ENCODE assay signal across 16 cellular contexts in the genomic region with DNA sequence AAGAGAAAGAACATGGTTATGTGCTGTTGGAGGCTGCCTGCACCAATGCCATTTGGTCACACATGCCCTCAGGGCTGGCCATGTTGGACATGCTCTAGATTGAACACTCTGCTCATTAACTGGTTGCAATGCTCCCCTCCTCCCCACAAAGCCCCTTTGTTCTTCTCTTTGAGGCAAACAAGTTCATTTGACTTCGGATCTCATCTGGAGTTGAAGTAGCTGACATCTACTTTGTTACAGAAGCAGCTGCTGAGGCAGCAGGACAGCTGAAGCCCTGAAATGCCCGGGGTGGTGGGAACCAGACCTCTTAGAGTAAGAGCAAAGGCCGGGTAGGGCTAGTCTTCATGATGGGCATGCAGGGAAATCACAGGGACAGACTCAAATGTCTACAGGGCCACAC.
A peak's percentile ranks its signal among the peaks of the same experiment; 100 is the strongest.
DNase-seq lines count a peak whose midpoint lies in the region; ATAC-seq and TF ChIP-seq lines count a peak whose summit lies in the region.
"Had no signal": no experiment of that assay in that cellular context is flagged by ENCODE, and none has a peak within 500 bp of the region (broad histone marks: within the 10 kb centered on the region; RNA-seq: fewer than 3 reads in every experiment).

No MANE protein-coding gene starts in this region.

- H3K4me1 ChIP-seq in CD8-positive, alpha-beta T cell (ENCODE audit: insufficient read depth, low read length), result no peaks in the 10 kb centered on the region
- H3K4me1 ChIP-seq: SJSA1 had no signal

- ATAC-seq in CD8-positive, alpha-beta T cell, result no peak
- ATAC-seq: PC-3 had no signal

- H3K9me3 ChIP-seq in CD8-positive, alpha-beta T cell (ENCODE audit: low read length), result no peaks in the 10 kb centered on the region
- H3K9me3 ChIP-seq: SJSA1 had no signal

- intact Hi-C loops in CD8-positive, alpha-beta T cell (cut with DNase I, micrococcal nuclease), result loop anchor here in 1 of 2 experiments (2.0 kb wide), 1 partner anchor 126 kb away; no protein-coding TSS in a partner anchor

- H3K9me3 Mint-ChIP-seq in CD8-positive, alpha-beta T cell, result no peaks in the 10 kb centered on the region
- H3K9me3 Mint-ChIP-seq: CD8-positive, alpha-beta memory T cell had no signal

- H3K4me3 ChIP-seq in CD8-positive, alpha-beta T cell (ENCODE audit: low read depth, low read length), result no peak overlapping the region
- H3K4me3 ChIP-seq: SJSA1 had no signal

- H3K36me3 ChIP-seq in CD8-positive, alpha-beta T cell (ENCODE audit: insufficient read depth, low read length), result no peaks in the 10 kb centered on the region
- H3K36me3 ChIP-seq: SJSA1 had no signal

- CTCF ChIA-PET in CD8-positive, alpha-beta T cell (lab: Charles Lee), result interaction anchor here (1.3 to 1.9 kb wide), 2 partner anchors 28 to 124 kb away, joined by 3 to 4 read pairs; no protein-coding TSS in a partner anchor

- peaks cover 4% of the 10 kb centered on the region for H3K4me1 Mint-ChIP-seq in CD8-positive, alpha-beta T cell (ENCODE audit: low read depth)

- H3K27ac Mint-ChIP-seq in CD8-positive, alpha-beta T cell, result no peak overlapping the region
- H3K27ac Mint-ChIP-seq: B cell had no signal

- peaks cover 18% of the 10 kb centered on the region for H3K27me3 Mint-ChIP-seq in CD8-positive, alpha-beta T cell (ENCODE audit: low read depth)

- H3K27me3 ChIP-seq in CD8-positive, alpha-beta T cell (ENCODE audit: insufficient read depth, low read length), result no peaks in the 10 kb centered on the region
- H3K27me3 ChIP-seq: SJSA1 had no signal

- H3K36me3 Mint-ChIP-seq in CD8-positive, alpha-beta T cell, result no peaks in the 10 kb centered on the region
- H3K36me3 Mint-ChIP-seq: CD8-positive, alpha-beta memory T cell had no signal

- peak; percentile 31 for DNase-seq in ELF-1 (ENCODE audit: low read depth, low spot score)
- peak in 18 of 61 donors; percentile 5 to 45 (median 22) for DNase-seq in caudate nucleus (lab: John Stamatoyannopoulos, UW)
- peak; percentile 69 for DNase-seq in islet precursor cell
- DNase-seq in retina, result peak; percentile 58
- DNase-seq in stimulated activated CD4-positive, alpha-beta T cell treated with anti-CD3 and anti-CD28 coated beads, Interleukin-4, amount 100 ng/mL, for 1 hour, result no peak
- no peak for DNase-seq in CD8-positive, alpha-beta T cell
- no peak for DNase-seq in kidney tubule cell (ENCODE audit: low spot score)
- DNase-seq: DND-41, GDM1, GOT3, KG1, NCI-H2029 treated with DMSO at 0.1 percent for 48 hours had no signal

- no peak overlapping the region for H3K4me3 Mint-ChIP-seq in CD8-positive, alpha-beta T cell
- H3K4me3 Mint-ChIP-seq: B cell had no signal

- H3K27ac ChIP-seq in caudate nucleus (ENCODE audit: low read depth, low read length), result peak overlapping the region; percentile 42
- no peak overlapping the region for H3K27ac ChIP-seq in CD8-positive, alpha-beta T cell (ENCODE audit: low read depth, low read length)
- H3K27ac ChIP-seq: SJSA1 had no signal

- POLR2A ChIA-PET in CD8-positive, alpha-beta T cell (lab: Charles Lee), result no interaction called here

- no peak for TF ChIP-seq CTCF in CD8-positive, alpha-beta T cell (IDR thresholded peaks at IDR 0.05)

Comparison
In these comparisons a context has a peak if more than half of its experiments do, and no peak if none do; other contexts are left out.
1. DNase-seq: peak in ELF-1 (single experiment), islet precursor cell (single experiment) and retina (single experiment); none in stimulated activated CD4-positive, alpha-beta T cell treated with anti-CD3 and anti-CD28 coated beads, Interleukin-4, amount 100 ng/mL, for 1 hour (single experiment), CD8-positive, alpha-beta T cell (0 of 7) and kidney tubule cell (single experiment).